In genomic region chr11:45964911-45965389, GRCh38 we compare ENCODE assay signal across 8 cellular contexts. TPM values are rescaled to one million over a fixed set of nuclear protein-coding genes. Genes with fewer than 3 reads are reported as not detected.
DNase-seq lines count a peak whose midpoint lies in the region; ATAC-seq and TF ChIP-seq lines count a peak whose summit lies in the region.

No MANE protein-coding gene starts in this region.

- no peak overlapping the region for H3K27ac Mint-ChIP-seq in activated T-cell treated with anti-CD3 and anti-CD28 coated beads, Interleukin-2, amount 50 U/mL, for 72 hours
- no peak overlapping the region for H3K27ac Mint-ChIP-seq in neural crest cell (ENCODE audit: unreplicated experiment)

- peak; percentile 63 for ATAC-seq in GM19035 (IDR thresholded peaks at IDR 0.05; ENCODE audit: unreplicated experiment)
- ATAC-seq in activated T-cell treated with anti-CD3 and anti-CD28 coated beads, Interleukin-2, amount 50 U/mL, for 72 hours (replicated peaks in 1 of 2): peak; percentile 79 to 84

- peaks cover 58% of the 10 kb centered on the region for H3K36me3 ChIP-seq in suprapubic skin

- no peaks in the 10 kb centered on the region for H3K9me3 Mint-ChIP-seq in activated T-cell treated with anti-CD3 and anti-CD28 coated beads, Interleukin-2, amount 50 U/mL, for 72 hours
- H3K9me3 Mint-ChIP-seq in neural crest cell: no peaks in the 10 kb centered on the region

- H3K36me3 Mint-ChIP-seq in activated T-cell treated with anti-CD3 and anti-CD28 coated beads, Interleukin-2, amount 50 U/mL, for 72 hours (ENCODE audit: insufficient read depth in 2 of 2): peaks cover 0 to 5% of the 10 kb centered on the region in 2 donors
- H3K36me3 Mint-ChIP-seq in neural crest cell (ENCODE audit: low read depth): peaks cover 4% of the 10 kb centered on the region

- no peak for TF ChIP-seq POLR2A in suprapubic skin (IDR thresholded peaks at IDR 0.05)

- 14% methylated on average over 9 of the region's 9 CpGs for WGBS in suprapubic skin

- H3K4me1 Mint-ChIP-seq in activated T-cell treated with anti-CD3 and anti-CD28 coated beads, Interleukin-2, amount 50 U/mL, for 72 hours (ENCODE audit: low read depth): no peaks in the 10 kb centered on the region
- no peaks in the 10 kb centered on the region for H3K4me1 Mint-ChIP-seq in neural crest cell

- H3K4me3 Mint-ChIP-seq in activated T-cell treated with anti-CD3 and anti-CD28 coated beads, Interleukin-2, amount 50 U/mL, for 72 hours: no peak overlapping the region
- H3K4me3 Mint-ChIP-seq in neural crest cell: no peak overlapping the region

- peaks cover 12% of the 10 kb centered on the region for H3K4me1 ChIP-seq in suprapubic skin

- TF ChIP-seq EP300 in suprapubic skin (IDR thresholded peaks at IDR 0.05): no peak

- H3K4me3 ChIP-seq in AG10803 (ENCODE audit: low read length) (no peak overlapping the region), suprapubic skin (no peak overlapping the region)

- H3K27ac ChIP-seq in suprapubic skin: peak overlapping the region; percentile 45

- H3K27me3 Mint-ChIP-seq in activated T-cell treated with anti-CD3 and anti-CD28 coated beads, Interleukin-2, amount 50 U/mL, for 72 hours (ENCODE audit: low read depth): no peaks in the 10 kb centered on the region
- H3K27me3 Mint-ChIP-seq in neural crest cell (ENCODE audit: low read depth): no peaks in the 10 kb centered on the region

- H3K27me3 ChIP-seq in suprapubic skin: no peaks in the 10 kb centered on the region

- DNase-seq in AG10803 (ENCODE audit: low read depth): peak; percentile 76
- DNase-seq in Kasumi-1 (lab: John Stamatoyannopoulos, UW): peak; percentile 74 to 75
- peak; percentile 82 for DNase-seq in RKO (ENCODE audit: low spot score)
- peak; percentile 47 to 61 for DNase-seq in activated T-cell treated with anti-CD3 and anti-CD28 coated beads, Interleukin-2, amount 50 U/mL, for 72 hours
- DNase-seq in fibroblast of peridontal ligament (ENCODE audit: extremely low read depth): peak; percentile 86
- DNase-seq in neural crest cell (ENCODE audit: low read depth, low spot score): peak; percentile 59
- peak in 1 of 2 donors; percentile 73 for DNase-seq in suprapubic skin (ENCODE audit: low spot score in 2 of 2)

- TF ChIP-seq CTCF in AG10803 (conservative IDR thresholded peaks at IDR 0.05; ENCODE audit: low read length): peak; percentile 93
- TF ChIP-seq CTCF in neural crest cell (conservative IDR thresholded peaks at IDR 0.05): peak; percentile 96
- TF ChIP-seq CTCF in suprapubic skin (IDR thresholded peaks at IDR 0.05): peak; percentile 85 to 95

- no peaks in the 10 kb centered on the region for H3K9me3 ChIP-seq in suprapubic skin

RNA-seq across cellular contexts. Expression of gene LARGE2, which starts 42.5 kb away (rescaled TPM):
- total RNA-seq in activated T-cell treated with anti-CD3 and anti-CD28 coated beads, Interleukin-2, amount 50 U/mL, for 72 hours: 1 to 10 TPM in 1 of 2 donors, under 1 TPM in 1; 0.90 to 1.4 TPM
- total RNA-seq in neural crest cell: 0.48 TPM in 1 of 2 replicates, not detected in the other
- total RNA-seq in suprapubic skin: 10 to 100 TPM; 27.2 to 47.4 (median 33.1) TPM

RNA-seq across cellular contexts. Expression of gene PEX16, which starts 47.3 kb away (rescaled TPM):
- total RNA-seq in activated T-cell treated with anti-CD3 and anti-CD28 coated beads, Interleukin-2, amount 50 U/mL, for 72 hours: 10 to 100 TPM; 42.5 to 46.8 TPM
- 27.6 and 29.6 TPM in 2 replicates for total RNA-seq in neural crest cell
- total RNA-seq in suprapubic skin: 10 to 100 TPM; 26.8 to 40.6 (median 35.3) TPM

RNA-seq across cellular contexts. Expression of gene FREY1, which starts 57.9 kb away (rescaled TPM):
- total RNA-seq in activated T-cell treated with anti-CD3 and anti-CD28 coated beads, Interleukin-2, amount 50 U/mL, for 72 hours: 1 to 10 TPM; 1.3 to 1.9 TPM
- total RNA-seq in neural crest cell (2.5 and 3.3 TPM in 2 replicates), suprapubic skin (1 to 10 TPM in 3 of 4 donors, not detected in 1; 1.7 to 3.7 (median 1.7) TPM)

Comparison
In these comparisons a context has a peak if more than half of its experiments do, and no peak if none do; other contexts are left out.
1. RNA of gene LARGE2, which starts 42.5 kb away (total RNA-seq): 27.2 to 47.4 TPM in suprapubic skin; 0.90 to 1.4 TPM in activated T-cell treated with anti-CD3 and anti-CD28 coated beads, Interleukin-2, amount 50 U/mL, for 72 hours and 0.48 TPM in neural crest cell; every median in the first group is over 10 times any median in the second.
2. Peak in every context shown above with its lines, with median percentiles within 50 percentile points of each other: CTCF ChIP-seq.